Comparison of ENCODE assay signal across 13 cellular contexts in genomic region chr20:50313223-50313820, GRCh38.
DNase-seq lines count a peak whose midpoint lies in the region; ATAC-seq, FAIRE-seq and TF ChIP-seq lines count a peak whose summit lies in the region.
"Had no signal": no experiment of that assay in that cellular context is flagged by ENCODE, and none has a peak within 500 bp of the region (broad histone marks: within the 10 kb centered on the region; RNA-seq: fewer than 3 reads in every experiment).

No MANE protein-coding gene starts in this region.

- intact Hi-C loops in stomach (cut with DNase I; ENCODE audit: low total_unique reads) = no loop called here

- peak overlapping the region; percentile 44 to 93 (median 88) for H3K27ac ChIP-seq in stomach
- H3K27ac ChIP-seq: SK-N-MC had no signal

- TF ChIP-seq POLR2A in stomach (IDR thresholded peaks at IDR 0.05) = no peak

- ATAC-seq in HG03095 (IDR thresholded peaks at IDR 0.05; ENCODE audit: unreplicated experiment) (no peak), GM18868 (IDR thresholded peaks at IDR 0.05; ENCODE audit: unreplicated experiment) (no peak)
- ATAC-seq: activated naive CD8-positive, alpha-beta T cell treated with anti-CD3 and anti-CD28 coated beads, Interleukin-2, amount 50 U/mL, for 24 hours; esophagus mucosa; stimulated activated naive CD8-positive, alpha-beta T cell treated with anti-CD3 and anti-CD28 coated beads, Interleukin-15, Interleukin-2, amounts not matched to agents 100 U/mL and 50 U/mL, for 24 hours had no signal

- no peaks in the 10 kb centered on the region for H3K9me3 ChIP-seq in stomach

- no peaks in the 10 kb centered on the region for H3K27me3 ChIP-seq in stomach

- TF ChIP-seq EP300 in stomach (IDR thresholded peaks at IDR 0.05) = no peak

- peak; percentile 92 for DNase-seq in HTR-8/SVneo (ENCODE audit: insufficient read length, low spot score)
- peak; percentile 35 for DNase-seq in amniotic epithelial cell (ENCODE audit: low read depth)
- DNase-seq in hepatic stellate cell (ENCODE audit: low spot score) = peak; percentile 92
- no peak for DNase-seq in stomach
- no peak for DNase-seq in C1 segment of cervical spinal cord (lab: John Stamatoyannopoulos, UW)
- no peak for DNase-seq in SK-N-DZ (ENCODE audit: low spot score)
- DNase-seq: activated naive CD8-positive, alpha-beta T cell treated with anti-CD3 and anti-CD28 coated beads, Interleukin-2, amount 50 U/mL, for 24 hours; DMS79; stimulated activated naive CD8-positive, alpha-beta T cell treated with anti-CD3 and anti-CD28 coated beads, Interleukin-15, Interleukin-2, amounts not matched to agents 100 U/mL and 50 U/mL, for 24 hours had no signal

- WGBS in stomach, 5 donors = 73 to 79% (median 75%) methylated on average over 6 of the region's 6 CpGs

- no peak overlapping the region for H3K4me3 ChIP-seq in stomach
- H3K4me3 ChIP-seq: SK-N-MC had no signal

- peaks cover 22 to 47% (median 33%) of the 10 kb centered on the region in 4 donors for H3K4me1 ChIP-seq in stomach

- no peak for TF ChIP-seq CTCF in stomach (IDR thresholded peaks at IDR 0.05)

- no peaks in the 10 kb centered on the region for H3K36me3 ChIP-seq in stomach

- FAIRE-seq in HTR-8/SVneo (lab: Jason Lieb, UNC) = peak; percentile 88

Comparison
In these comparisons a context has a peak if more than half of its experiments do, and no peak if none do; other contexts are left out.
1. DNase-seq: peak in HTR-8/SVneo (single experiment), amniotic epithelial cell (single experiment) and hepatic stellate cell (single experiment); none in stomach (single experiment), C1 segment of cervical spinal cord (0 of 14) and SK-N-DZ (single experiment).